ENCODE assay signal across 1 cellular context in genomic region chr4:113981591-113981990, GRCh38.
TF ChIP-seq lines count a peak whose summit lies in the region.

No MANE protein-coding gene starts in this region.

TF ChIP-seq in IMR-90, 13 proteins besides CTCF, POLR2A, EP300 and RAD21 (continued from another document):
- TF ChIP-seq SMC3 (IDR thresholded peaks at IDR 0.05; ENCODE audit: low read depth, low read length) = no peak
